9 cellular contexts compared by ENCODE assay signal in genomic region chr1:160096491-160097116, GRCh38. TPM values are rescaled to one million over a fixed set of nuclear protein-coding genes. Genes with fewer than 3 reads are reported as not detected.
A peak's percentile ranks its signal among the peaks of the same experiment; 100 is the strongest.
DNase-seq lines count a peak whose midpoint lies in the region; ATAC-seq and TF ChIP-seq lines count a peak whose summit lies in the region.
"Had no signal": no experiment of that assay in that cellular context is flagged by ENCODE, and none has a peak within 500 bp of the region (broad histone marks: within the 10 kb centered on the region; RNA-seq: fewer than 3 reads in every experiment).

No MANE protein-coding gene starts in this region.

- no peaks in the 10 kb centered on the region for H3K9me2 ChIP-seq in DOHH2 (replicated peaks; ENCODE audit: control insufficient read depth, low read length)

- peaks cover 28% of the 10 kb centered on the region; the same call in 1 of the 2 replicates for H3K36me3 ChIP-seq in DOHH2 (ENCODE audit: control insufficient read depth, low read length)
- H3K36me3 ChIP-seq in endodermal cell (ENCODE audit: control insufficient read depth, insufficient read depth, low read length), result no peaks in the 10 kb centered on the region
- H3K36me3 ChIP-seq in osteoblast (ENCODE audit: insufficient read depth, low read length), result no peaks in the 10 kb centered on the region

- no peak overlapping the region for H3K4me3 Mint-ChIP-seq in endodermal cell

- H4K20me1 ChIP-seq in DOHH2 (ENCODE audit: control insufficient read depth, insufficient read depth, low read depth, low read length) (no peaks in the 10 kb centered on the region), osteoblast (ENCODE audit: insufficient read depth, low read length) (no peaks in the 10 kb centered on the region)

- peak; percentile 79 for DNase-seq in NCI-H69 (lab: John Stamatoyannopoulos, UW)
- DNase-seq in endodermal cell, result peak; percentile 57
- peak; percentile 88 for DNase-seq in osteoblast (ENCODE audit: insufficient read length, low spot score, missing footprints)
- DNase-seq in H4 (ENCODE audit: low spot score), result no peak
- no peak for DNase-seq in activated gamma-delta T cell (lab: John Stamatoyannopoulos, UW)

- H3K4me2 ChIP-seq in DOHH2 (ENCODE audit: low read length) (peak overlapping the region; percentile 77), osteoblast (ENCODE audit: insufficient read depth, low read length) (no peak overlapping the region)

- H3K4me1 ChIP-seq in DOHH2 (ENCODE audit: control insufficient read depth, low read length) (peaks cover 38% of the 10 kb centered on the region), endodermal cell (ENCODE audit: control insufficient read depth, insufficient read depth, low read length) (peaks cover 4% of the 10 kb centered on the region), osteoblast (ENCODE audit: insufficient read depth, low read length) (peaks cover 15% of the 10 kb centered on the region)

- WGBS in endodermal cell (ENCODE audit: insufficient coverage in 1 of 2, insufficient read length in 1 of 2), 2 experiments, result 76 to 91% methylated on average over 3 to 4 of the region's 4 CpGs

- H2AFZ ChIP-seq in osteoblast (ENCODE audit: low read length), result no peak overlapping the region

- 0 out of 2 replicates have a peak, but pooled peaks cover 4% of the 10 kb centered on the region for H3F3A ChIP-seq in DOHH2 (ENCODE audit: control insufficient read depth, insufficient read depth)

- H3K79me2 ChIP-seq in DOHH2 (ENCODE audit: control insufficient read depth, low read length) (peaks cover 28% of the 10 kb centered on the region), osteoblast (ENCODE audit: insufficient read depth, low read length) (no peaks in the 10 kb centered on the region)

- no peak overlapping the region for H3K27ac ChIP-seq in DOHH2 (ENCODE audit: low read depth, low read length)
- H3K27ac ChIP-seq in endodermal cell (ENCODE audit: low read depth, low read length), result no peak overlapping the region
- no peak overlapping the region for H3K27ac ChIP-seq in osteoblast (ENCODE audit: low read depth, low read length)

- H3K27me3 Mint-ChIP-seq in endodermal cell (ENCODE audit: insufficient read depth), result no peaks in the 10 kb centered on the region

- no peak for ATAC-seq in GM18517 (IDR thresholded peaks at IDR 0.05; ENCODE audit: unreplicated experiment)
- ATAC-seq in HG03432 (IDR thresholded peaks at IDR 0.05; ENCODE audit: unreplicated experiment), result no peak

- H3K9ac ChIP-seq in endodermal cell (ENCODE audit: extremely low read depth, low read length, poor library complexity, severe bottlenecking), result no peak overlapping the region

- H3K36me3 Mint-ChIP-seq in endodermal cell (ENCODE audit: low read depth), result peaks cover 9% of the 10 kb centered on the region

- H3K9me3 ChIP-seq in DOHH2 (ENCODE audit: control insufficient read depth, insufficient read depth, low read length) (no peaks in the 10 kb centered on the region), endodermal cell (ENCODE audit: control insufficient read depth, low read length) (no peaks in the 10 kb centered on the region), osteoblast (ENCODE audit: low read depth, low read length) (no peaks in the 10 kb centered on the region)

- no peaks in the 10 kb centered on the region for H3K9me3 Mint-ChIP-seq in endodermal cell

- TF ChIP-seq CTCF in DOHH2 (IDR thresholded peaks at IDR 0.05; ENCODE audit: low read depth, low read length, poor library complexity, severe bottlenecking) (no peak), endodermal cell (conservative IDR thresholded peaks at IDR 0.05) (no peak), osteoblast (IDR thresholded peaks at IDR 0.05; ENCODE audit: extremely low read depth, low read depth, low read length) (no peak)

- H3K27ac Mint-ChIP-seq in endodermal cell, result peak overlapping the region; percentile 46

- no peaks in the 10 kb centered on the region for H3K27me3 ChIP-seq in DOHH2 (ENCODE audit: control insufficient read depth, low read length)
- H3K27me3 ChIP-seq in endodermal cell (ENCODE audit: control insufficient read depth, insufficient read depth, low read length, poor library complexity, severe bottlenecking), result no peaks in the 10 kb centered on the region
- no peaks in the 10 kb centered on the region for H3K27me3 ChIP-seq in osteoblast (ENCODE audit: insufficient read depth, low read length)

- H3K4me3 ChIP-seq in DOHH2 (ENCODE audit: low read length) (peak overlapping the region; percentile 83; the same call in 1 of the 2 replicates), endodermal cell (ENCODE audit: low read length) (no peak overlapping the region), osteoblast (ENCODE audit: insufficient read depth, low read length) (no peak overlapping the region)

- peaks cover 26% of the 10 kb centered on the region for H3K4me1 Mint-ChIP-seq in endodermal cell

RNA-seq across cellular contexts. Expression of gene IGSF8, which starts 1.8 kb away (rescaled TPM):
- total RNA-seq in endodermal cell (10 to 100 TPM; 34.5 to 35.9 TPM), osteoblast (18.0 and 19.9 TPM in 2 replicates)
- polyA plus RNA-seq in endodermal cell (2013, experiment 1 of 2), result 42.1 TPM
- 37.2 TPM for polyA plus RNA-seq in endodermal cell (2013, experiment 2 of 2)
- 13.7 and 20.7 TPM in 2 replicates for total RNA-seq in H4 (2014; rRNA removed; shearing (Covaris generic))

RNA-seq across cellular contexts. Expression of gene KCNJ9, which starts 15.3 kb away (rescaled TPM):
- not detected for total RNA-seq in endodermal cell
- polyA plus RNA-seq in endodermal cell (2013, experiment 1 of 2), result 0.36 TPM
- 0.17 TPM for polyA plus RNA-seq in endodermal cell (2013, experiment 2 of 2)
- total RNA-seq in osteoblast, result not detected in 2 replicates
- total RNA-seq in H4 (2014; rRNA removed; shearing (Covaris generic)), result not detected in 2 replicates

RNA-seq across cellular contexts. Expression of gene ATP1A2, which starts 19.0 kb away (rescaled TPM):
- total RNA-seq in endodermal cell, result 1 to 10 TPM; 3.0 to 3.2 TPM
- polyA plus RNA-seq in endodermal cell (2013, experiment 1 of 2), result 130 TPM
- polyA plus RNA-seq in endodermal cell (2013, experiment 2 of 2), result 110 TPM
- total RNA-seq in osteoblast, result 0.72 and 1.2 TPM in 2 replicates
- total RNA-seq in H4 (2014; rRNA removed; shearing (Covaris generic)), result 0.10 TPM in 1 of 2 replicates, not detected in the other

RNA-seq across cellular contexts. Expression of gene KCNJ10, which starts 26.6 kb away (rescaled TPM):
- total RNA-seq in endodermal cell, result under 1 TPM in 1 of 2 donors, not detected in 1; 0.26 TPM
- polyA plus RNA-seq in endodermal cell (2013, experiment 1 of 2), result 1.2 TPM
- 1.9 TPM for polyA plus RNA-seq in endodermal cell (2013, experiment 2 of 2)
- not detected in 2 replicates for total RNA-seq in osteoblast
- total RNA-seq in H4 (2014; rRNA removed; shearing (Covaris generic)), result not detected in 2 replicates
- polyA plus RNA-seq: neural cell had no signal

RNA-seq across cellular contexts. Expression of gene ATP1A4, which starts 54.8 kb away (rescaled TPM):
- total RNA-seq in endodermal cell (under 1 TPM; 0.55 to 0.75 TPM), osteoblast (not detected in 2 replicates)
- polyA plus RNA-seq in endodermal cell (2013, experiment 1 of 2), result 0.85 TPM
- polyA plus RNA-seq in endodermal cell (2013, experiment 2 of 2), result 0.95 TPM
- not detected in 2 replicates for total RNA-seq in H4 (2014; rRNA removed; shearing (Covaris generic))
- polyA plus RNA-seq: neural cell had no signal

Comparison
In these comparisons a context has a peak if more than half of its experiments do, and no peak if none do; other contexts are left out.
1. DNase-seq: peak in NCI-H69 (single experiment), endodermal cell (single experiment) and osteoblast (single experiment); none in H4 (single experiment) and activated gamma-delta T cell (single experiment).